31 cellular contexts compared by ENCODE assay signal in the genomic region with DNA sequence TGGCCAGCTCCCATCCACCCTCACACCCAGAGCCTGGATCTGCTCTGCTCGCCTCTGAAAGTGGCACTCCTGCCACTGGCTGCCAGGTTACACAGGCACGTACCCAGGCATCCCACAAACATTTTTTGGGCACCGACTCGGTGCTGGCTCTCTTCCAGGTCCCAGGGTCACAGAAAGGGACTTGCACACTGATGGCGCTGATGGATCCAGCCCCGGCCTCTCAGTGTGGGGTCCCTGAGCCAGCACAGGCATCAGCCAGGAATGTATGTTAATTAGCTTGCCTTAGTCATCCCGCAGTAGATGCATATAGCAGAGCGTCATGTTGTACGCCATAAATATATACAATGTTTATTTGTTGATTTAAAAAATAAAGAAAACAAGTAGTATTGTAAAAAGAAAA.
"Had no signal": no experiment of that assay in that cellular context is flagged by ENCODE, and none has a peak within 500 bp of the region (broad histone marks: within the 10 kb centered on the region; RNA-seq: fewer than 3 reads in every experiment).

No MANE protein-coding gene starts in this region.

- H3K4me3 Mint-ChIP-seq: activated CD4-positive, alpha-beta T cell treated with anti-CD3 and anti-CD28 coated beads, Interleukin-2, amount 10 ng/mL, durations not matched to agents 7 days and 5 days; activated CD8-positive, alpha-beta T cell treated with anti-CD3 and anti-CD28 coated beads for 36 hours; activated naive CD4-positive, alpha-beta T cell treated with anti-CD3 and anti-CD28 coated beads, Interleukin-2, amount 50 U/mL, for 24 hours; activated naive CD8-positive, alpha-beta T cell treated with anti-CD3 and anti-CD28 coated beads, Interleukin-2, amount 50 U/mL, for 24 hours; activated T-cell treated with anti-CD3 and anti-CD28 coated beads, Interleukin-2, amount 50 U/mL, for 4 hours; nephron; stimulated activated effector memory CD8-positive, alpha-beta T cell treated with anti-CD3 and anti-CD28 coated beads, Interleukin-12 subunit alpha, Interleukin-12 subunit beta, amount 100 ng/mL, for 72 hours; stimulated activated naive CD8-positive, alpha-beta T cell treated with anti-CD3 and anti-CD28 coated beads, Interleukin-15, Interleukin-2, amounts not matched to agents 100 ng/mL and 50 ng/mL, for 24 hours; T-helper 17 cell; type B pancreatic cell had no signal

- H3K36me3 Mint-ChIP-seq: activated naive CD4-positive, alpha-beta T cell treated with anti-CD3 and anti-CD28 coated beads, Interleukin-2, amount 50 U/mL, for 24 hours; stimulated activated effector memory CD8-positive, alpha-beta T cell treated with anti-CD3 and anti-CD28 coated beads, Interleukin-12 subunit alpha, Interleukin-12 subunit beta, amount 100 ng/mL, for 72 hours; type B pancreatic cell had no signal

- H3K27me3 ChIP-seq: uterus had no signal

- H3K4me3 ChIP-seq: coronary artery, dorsolateral prefrontal cortex, gastrocnemius medialis, hepatocyte, left lung, lower lobe of right lung, mucosa of descending colon, psoas muscle, sigmoid colon, thoracic aorta, uterus had no signal

- H3K27ac ChIP-seq: coronary artery, dorsolateral prefrontal cortex, gastrocnemius medialis, hepatocyte, left lung, lower lobe of right lung, parathyroid adenoma, psoas muscle, sigmoid colon, thoracic aorta, uterus had no signal

- ATAC-seq: activated CD8-positive, alpha-beta T cell treated with anti-CD3 and anti-CD28 coated beads for 36 hours; activated naive CD8-positive, alpha-beta T cell treated with anti-CD3 and anti-CD28 coated beads, Interleukin-2, amount 50 U/mL, for 24 hours; activated T-cell treated with anti-CD3 and anti-CD28 coated beads, Interleukin-2, amount 50 U/mL, for 4 hours; gastrocnemius medialis; left lung; lower lobe of right lung; mucosa of descending colon; psoas muscle; stimulated activated effector memory CD8-positive, alpha-beta T cell treated with anti-CD3 and anti-CD28 coated beads, Interleukin-12 subunit alpha, Interleukin-12 subunit beta, amount 100 ng/mL, for 72 hours; T-helper 17 cell had no signal

- H3K36me3 ChIP-seq: gastrocnemius medialis, left lung, lower lobe of right lung, sigmoid colon, thoracic aorta, uterus had no signal

- H3K27me3 Mint-ChIP-seq: activated CD8-positive, alpha-beta T cell treated with anti-CD3 and anti-CD28 coated beads for 36 hours; activated naive CD4-positive, alpha-beta T cell treated with anti-CD3 and anti-CD28 coated beads, Interleukin-2, amount 50 U/mL, for 24 hours; activated naive CD8-positive, alpha-beta T cell treated with anti-CD3 and anti-CD28 coated beads, Interleukin-2, amount 50 U/mL, for 24 hours; stimulated activated naive CD8-positive, alpha-beta T cell treated with anti-CD3 and anti-CD28 coated beads, Interleukin-15, Interleukin-2, amounts not matched to agents 100 ng/mL and 50 ng/mL, for 24 hours had no signal

- H3K9me3 ChIP-seq: gastrocnemius medialis, left lung, lower lobe of right lung, mucosa of descending colon, psoas muscle, sigmoid colon, thoracic aorta, uterus had no signal

- H3K9ac ChIP-seq: parathyroid adenoma had no signal

- H3K9me3 Mint-ChIP-seq: activated CD4-positive, alpha-beta T cell treated with anti-CD3 and anti-CD28 coated beads, Interleukin-2, amount 10 ng/mL, durations not matched to agents 7 days and 5 days; activated CD8-positive, alpha-beta T cell treated with anti-CD3 and anti-CD28 coated beads for 36 hours; activated naive CD4-positive, alpha-beta T cell treated with anti-CD3 and anti-CD28 coated beads, Interleukin-2, amount 50 U/mL, for 24 hours; activated naive CD8-positive, alpha-beta T cell treated with anti-CD3 and anti-CD28 coated beads, Interleukin-2, amount 50 U/mL, for 24 hours; activated T-cell treated with anti-CD3 and anti-CD28 coated beads, Interleukin-2, amount 50 U/mL, for 4 hours; activated T-helper 2 cell treated with anti-CD3 and anti-CD28 coated beads, Interferon-gamma antibody, Interleukin-2, Interleukin-4, amounts not matched to agents 10 μg/mL and 5 μg/mL and 100 μg/mL, durations not matched to agents 14 hours and 24 hours and 36 hours; nephron; stimulated activated effector memory CD8-positive, alpha-beta T cell treated with anti-CD3 and anti-CD28 coated beads, Interleukin-12 subunit alpha, Interleukin-12 subunit beta, amount 100 ng/mL, for 72 hours; stimulated activated naive CD8-positive, alpha-beta T cell treated with anti-CD3 and anti-CD28 coated beads, Interleukin-15, Interleukin-2, amounts not matched to agents 100 ng/mL and 50 ng/mL, for 24 hours; type B pancreatic cell had no signal

- H3K4me1 ChIP-seq: gastrocnemius medialis, left lung, lower lobe of right lung, parathyroid adenoma, psoas muscle, sigmoid colon, uterus had no signal

- DNase-seq: activated CD4-positive, alpha-beta T cell treated with anti-CD3 and anti-CD28 coated beads, Interleukin-2, amount 10 ng/mL, durations not matched to agents 7 days and 5 days; activated CD4-positive, CD25-positive, alpha-beta regulatory T cell treated with anti-CD3 and anti-CD28 coated beads, Interleukin-2, amount 50 U/mL, for 72 hours; activated CD8-positive, alpha-beta T cell treated with anti-CD3 and anti-CD28 coated beads for 36 hours; activated naive CD8-positive, alpha-beta T cell treated with anti-CD3 and anti-CD28 coated beads, Interleukin-2, amount 50 U/mL, for 24 hours; activated T-cell treated with anti-CD3 and anti-CD28 coated beads, Interleukin-2, amount 50 U/mL, for 4 hours; dorsolateral prefrontal cortex; effector memory CD4-positive, alpha-beta T cell; erythroblast; gastrocnemius medialis; kidney glomerular epithelial cell; left lung; lower lobe of right lung; mesenchymal stem cell; mucosa of descending colon; psoas muscle; sigmoid colon; small intestine; stimulated activated CD4-positive, alpha-beta T cell treated with anti-CD3 and anti-CD28 coated beads, Interleukin-4, amount 100 ng/mL, for 24 hours; T-helper 17 cell; T1000; uterus had no signal

- H3K4me2 ChIP-seq: hepatocyte had no signal

- H3K27ac Mint-ChIP-seq: activated CD4-positive, alpha-beta T cell treated with anti-CD3 and anti-CD28 coated beads, Interleukin-2, amount 10 ng/mL, durations not matched to agents 7 days and 5 days; activated CD8-positive, alpha-beta T cell treated with anti-CD3 and anti-CD28 coated beads for 36 hours; activated naive CD4-positive, alpha-beta T cell treated with anti-CD3 and anti-CD28 coated beads, Interleukin-2, amount 50 U/mL, for 24 hours; activated naive CD8-positive, alpha-beta T cell treated with anti-CD3 and anti-CD28 coated beads, Interleukin-2, amount 50 U/mL, for 24 hours; activated T-helper 2 cell treated with anti-CD3 and anti-CD28 coated beads, Interferon-gamma antibody, Interleukin-2, Interleukin-4, amounts not matched to agents 10 μg/mL and 5 μg/mL and 100 μg/mL, durations not matched to agents 14 hours and 24 hours and 36 hours; nephron; stimulated activated effector memory CD8-positive, alpha-beta T cell treated with anti-CD3 and anti-CD28 coated beads, Interleukin-12 subunit alpha, Interleukin-12 subunit beta, amount 100 ng/mL, for 72 hours; stimulated activated naive CD8-positive, alpha-beta T cell treated with anti-CD3 and anti-CD28 coated beads, Interleukin-15, Interleukin-2, amounts not matched to agents 100 ng/mL and 50 ng/mL, for 24 hours; T-helper 17 cell; type B pancreatic cell had no signal

- H3K79me2 ChIP-seq: hepatocyte, parathyroid adenoma had no signal

- H2AFZ ChIP-seq: hepatocyte, parathyroid adenoma had no signal

- H3K4me1 Mint-ChIP-seq: activated CD4-positive, alpha-beta T cell treated with anti-CD3 and anti-CD28 coated beads, Interleukin-2, amount 10 ng/mL, durations not matched to agents 7 days and 5 days; activated naive CD4-positive, alpha-beta T cell treated with anti-CD3 and anti-CD28 coated beads, Interleukin-2, amount 50 U/mL, for 24 hours; activated naive CD8-positive, alpha-beta T cell treated with anti-CD3 and anti-CD28 coated beads, Interleukin-2, amount 50 U/mL, for 24 hours; nephron; stimulated activated effector memory CD8-positive, alpha-beta T cell treated with anti-CD3 and anti-CD28 coated beads, Interleukin-12 subunit alpha, Interleukin-12 subunit beta, amount 100 ng/mL, for 72 hours had no signal
